In genomic region chr21:39087238-39087975, GRCh38 we compare ENCODE assay signal across 17 cellular contexts.
A peak's percentile ranks its signal among the peaks of the same experiment; 100 is the strongest.
DNase-seq lines count a peak whose midpoint lies in the region; ATAC-seq and TF ChIP-seq lines count a peak whose summit lies in the region.
"Had no signal": no experiment of that assay in that cellular context is flagged by ENCODE, and none has a peak within 500 bp of the region (broad histone marks: within the 10 kb centered on the region; RNA-seq: fewer than 3 reads in every experiment).

No MANE protein-coding gene starts in this region.

- H4K91ac ChIP-seq in IMR-90 (ENCODE audit: insufficient read depth, low read depth, low read length) (peak overlapping the region; percentile 29), mesenchymal stem cell (ENCODE audit: low read length) (no peak overlapping the region)

- no peak overlapping the region for H3K9ac ChIP-seq in IMR-90 (ENCODE audit: low read depth, low read length)
- no peak overlapping the region for H3K9ac ChIP-seq in endodermal cell (ENCODE audit: extremely low read depth, low read length, poor library complexity, severe bottlenecking)
- H3K9ac ChIP-seq in mesenchymal stem cell (ENCODE audit: low read length), result no peak overlapping the region
- peak overlapping the region; percentile 87 to 96 (median 95) for H3K9ac ChIP-seq in skeletal muscle tissue (ENCODE audit: low read depth in 1 of 3, low read length in 3 of 3)

- peak overlapping the region; percentile 52 for H2BK20ac ChIP-seq in IMR-90 (ENCODE audit: low read depth, low read length)

- no peak for TF ChIP-seq POLR2A in IMR-90 (IDR thresholded peaks at IDR 0.05; ENCODE audit: low read depth, low read length)

- peaks cover 9% of the 10 kb centered on the region for H3K9me3 Mint-ChIP-seq in endodermal cell
- H3K9me3 Mint-ChIP-seq: activated CD4-positive, alpha-beta memory T cell treated with anti-CD3 and anti-CD28 coated beads for 36 hours; activated T-helper 1 cell treated with anti-CD3 and anti-CD28 coated beads, Interleukin-12 subunit alpha, Interleukin-12 subunit beta, Interleukin-2, Interleukin-4 antibody, amounts not matched to agents 30 ng/mL and 10 ng/mL and 1 ng/mL, durations not matched to agents 14 hours and 24 hours and 36 hours had no signal

- no peak overlapping the region for H3K4me3 Mint-ChIP-seq in endodermal cell
- H3K4me3 Mint-ChIP-seq: activated CD4-positive, alpha-beta memory T cell treated with anti-CD3 and anti-CD28 coated beads for 36 hours; activated T-helper 1 cell treated with anti-CD3 and anti-CD28 coated beads, Interleukin-12 subunit alpha, Interleukin-12 subunit beta, Interleukin-2, Interleukin-4 antibody, amounts not matched to agents 30 ng/mL and 10 ng/mL and 1 ng/mL, durations not matched to agents 14 hours and 24 hours and 36 hours had no signal

- peak overlapping the region; percentile 2 to 51 for H2BK12ac ChIP-seq in mesenchymal stem cell (ENCODE audit: low read length in 2 of 2)

- H2AK5ac ChIP-seq in IMR-90 (ENCODE audit: low read depth, low read length) (peak overlapping the region; percentile 13; the same call in 1 of the 2 replicates), mesenchymal stem cell (ENCODE audit: low read length, severe bottlenecking) (no peak overlapping the region)

- H3K4me2 ChIP-seq in IMR-90 (ENCODE audit: low read depth, low read length) (no peak overlapping the region), mesenchymal stem cell (ENCODE audit: low read length, poor library complexity, severe bottlenecking) (no peak overlapping the region)

- no peak overlapping the region for H3K27ac Mint-ChIP-seq in endodermal cell
- H3K27ac Mint-ChIP-seq: activated CD4-positive, alpha-beta memory T cell treated with anti-CD3 and anti-CD28 coated beads for 36 hours; activated T-helper 1 cell treated with anti-CD3 and anti-CD28 coated beads, Interleukin-12 subunit alpha, Interleukin-12 subunit beta, Interleukin-2, Interleukin-4 antibody, amounts not matched to agents 30 ng/mL and 10 ng/mL and 1 ng/mL, durations not matched to agents 14 hours and 24 hours and 36 hours had no signal

- in situ Hi-C loops in IMR-90 (cut with MboI; ENCODE audit: low sequenced_read_pairs), result no loop called here

- TF ChIP-seq CTCF in IMR-90 (conservative IDR thresholded peaks at IDR 0.05; ENCODE audit: low read depth, low read length), result no peak
- no peak for TF ChIP-seq CTCF in endodermal cell (conservative IDR thresholded peaks at IDR 0.05)

- no peak overlapping the region for H3K23ac ChIP-seq in IMR-90 (ENCODE audit: low read depth, low read length)
- H3K23ac ChIP-seq in mesenchymal stem cell (ENCODE audit: low read length in 2 of 2), result no peak overlapping the region

- dilution Hi-C loops in IMR-90 (cut with HindIII; ENCODE audit: low sequenced_read_pairs, unreplicated experiment), result no loop called here

- WGBS in IMR-90 (ENCODE audit: extremely low coverage in 2 of 2, insufficient read length in 1 of 2), 2 experiments, result 75% methylated on average over 16 of the region's 26 CpGs; no CpG with 5 or more reads in 1 of the 2 experiments
- 87 to 91% methylated on average over 18 to 26 of the region's 26 CpGs for WGBS in endodermal cell (ENCODE audit: insufficient coverage in 1 of 2, insufficient read length in 1 of 2), 2 experiments
- 96% methylated on average over 26 of the region's 26 CpGs for WGBS in mesenchymal stem cell

- no peak overlapping the region for H3K4me3 ChIP-seq in IMR-90 (ENCODE audit: insufficient read depth, low read depth, low read length)
- no peak overlapping the region for H3K4me3 ChIP-seq in endodermal cell (ENCODE audit: low read length)
- no peak overlapping the region for H3K4me3 ChIP-seq in mesenchymal stem cell (ENCODE audit: insufficient read depth in 1 of 2, low read depth in 1 of 2, low read length in 2 of 2)
- H3K4me3 ChIP-seq in skeletal muscle tissue (ENCODE audit: low read length in 3 of 3), result peak overlapping the region; percentile 54 to 70 (median 64)
- H3K4me3 ChIP-seq: adrenal gland had no signal

- peaks cover 4% of the 10 kb centered on the region for H3K4me1 Mint-ChIP-seq in endodermal cell

- no peak overlapping the region; the same call in 1 of the 2 replicates for H3K18ac ChIP-seq in IMR-90 (ENCODE audit: low read depth, low read length)
- peak overlapping the region in 1 of 2 experiments; percentile 4 for H3K18ac ChIP-seq in mesenchymal stem cell (ENCODE audit: low read depth in 1 of 2, low read length in 2 of 2)

- no peak for DNase-seq in IMR-90
- no peak for DNase-seq in endodermal cell
- DNase-seq in mesenchymal stem cell, result no peak
- no peak for DNase-seq in NCI-H69 (lab: John Stamatoyannopoulos, UW)
- DNase-seq in SIG-M5 (lab: John Stamatoyannopoulos, UW), result no peak
- DNase-seq in stimulated activated naive CD8-positive, alpha-beta T cell treated with anti-CD3 and anti-CD28 coated beads, Interleukin-15, Interleukin-2, amounts not matched to agents 100 U/mL and 50 U/mL, for 24 hours, result no peak
- no peak for DNase-seq in SK-N-DZ (ENCODE audit: low spot score)
- DNase-seq: activated CD4-positive, alpha-beta memory T cell treated with anti-CD3 and anti-CD28 coated beads for 36 hours; adrenal gland; GDM1; GOT3; NCI-H1930; NCI-H524 treated with DMSO at 0.1 percent for 48 hours; stimulated activated CD4-positive, alpha-beta T cell treated with anti-CD3 and anti-CD28 coated beads, Interleukin-1b, Interleukin-23, amount 100 ng/mL, for 48 hours; trophoblast cell had no signal

- H3K14ac ChIP-seq in IMR-90 (replicated peaks; ENCODE audit: low read depth, low read length) (0 out of 2 replicates have a peak overlapping the region, but pooled peaks have one; percentile 1), mesenchymal stem cell (ENCODE audit: low read length in 2 of 2) (no peak overlapping the region)

- H3K36me3 Mint-ChIP-seq in endodermal cell (ENCODE audit: low read depth), result no peaks in the 10 kb centered on the region
- H3K36me3 Mint-ChIP-seq: activated CD4-positive, alpha-beta memory T cell treated with anti-CD3 and anti-CD28 coated beads for 36 hours had no signal

- peak overlapping the region; percentile 45 for H3K4ac ChIP-seq in IMR-90 (ENCODE audit: low read depth, low read length)
- peak overlapping the region in 1 of 2 experiments; percentile 40 for H3K4ac ChIP-seq in mesenchymal stem cell (ENCODE audit: low read depth in 1 of 2, low read length in 2 of 2)

- H2BK120ac ChIP-seq in IMR-90 (ENCODE audit: low read depth, low read length) (peak overlapping the region; percentile 65), mesenchymal stem cell (ENCODE audit: low read depth, low read length) (no peak overlapping the region)

- H4K8ac ChIP-seq in IMR-90 (ENCODE audit: low read depth in 2 of 2, low read length in 2 of 2) (peak overlapping the region in 1 of 2 experiments; percentile 11; a peak in 1 of 4 replicates), mesenchymal stem cell (ENCODE audit: low read length) (no peak overlapping the region)

- BruUV-seq in IMR-90 (replicated peaks; lab: Mats Ljungman, UMichigan), result no TSS peak

- H3K9me3 ChIP-seq in IMR-90 (ENCODE audit: control insufficient read depth, insufficient read depth, low read length) (no peaks in the 10 kb centered on the region), endodermal cell (ENCODE audit: control insufficient read depth, low read length) (no peaks in the 10 kb centered on the region), mesenchymal stem cell (ENCODE audit: control insufficient read depth, low read length) (no peaks in the 10 kb centered on the region), skeletal muscle tissue (ENCODE audit: control insufficient read depth in 3 of 3, low read length in 3 of 3) (no peaks in the 10 kb centered on the region)
- H3K9me3 ChIP-seq: adrenal gland had no signal

- CTCF ChIA-PET in IMR-90 (lab: Yijun Ruan, JAX), result interaction anchor here (1.5 kb wide), 1 partner anchor 10 kb away, joined by 4 read pairs; no protein-coding TSS in a partner anchor

- peaks cover 7% of the 10 kb centered on the region for H3K4me1 ChIP-seq in IMR-90 (ENCODE audit: control insufficient read depth, insufficient read depth, low read length)
- no peaks in the 10 kb centered on the region for H3K4me1 ChIP-seq in endodermal cell (ENCODE audit: control insufficient read depth, insufficient read depth, low read length)
- peaks cover 4% of the 10 kb centered on the region for H3K4me1 ChIP-seq in mesenchymal stem cell (ENCODE audit: control insufficient read depth, insufficient read depth, low read depth, low read length)
- peaks cover 29 to 54% (median 53%) of the 10 kb centered on the region in 3 donors for H3K4me1 ChIP-seq in skeletal muscle tissue (ENCODE audit: control insufficient read depth in 3 of 3, insufficient read depth in 3 of 3, low read length in 3 of 3)

- POLR2A ChIA-PET in IMR-90 (lab: Charles Lee; ENCODE audit: unreplicated experiment), result no interaction called here

- peak overlapping the region; percentile 37; the same call in 1 of the 2 replicates for H4K5ac ChIP-seq in IMR-90 (ENCODE audit: low read depth, low read length)

- H3K79me1 ChIP-seq in IMR-90 (ENCODE audit: low read depth in 1 of 2, low read length in 2 of 2) (no peaks in the 10 kb centered on the region), mesenchymal stem cell (replicated peaks; ENCODE audit: low read length, poor library complexity, severe bottlenecking) (no peaks in the 10 kb centered on the region)

- H2BK5ac ChIP-seq in IMR-90 (ENCODE audit: low read depth, low read length, poor library complexity, severe bottlenecking), result no peak overlapping the region
- no peak overlapping the region for H2BK5ac ChIP-seq in mesenchymal stem cell (ENCODE audit: low read depth, low read length, poor library complexity, severe bottlenecking)

- peak overlapping the region; percentile 65; the same call in 1 of the 3 replicates for H2BK15ac ChIP-seq in IMR-90 (ENCODE audit: low read depth, low read length)
- H2BK15ac ChIP-seq in mesenchymal stem cell (ENCODE audit: low read depth, poor library complexity, severe bottlenecking), result peak overlapping the region; percentile 40

- no peak for TF ChIP-seq RAD21 in IMR-90 (IDR thresholded peaks at IDR 0.05; ENCODE audit: low read length)

- peaks cover 9% of the 10 kb centered on the region for H3K9me1 ChIP-seq in IMR-90 (ENCODE audit: insufficient read depth, low read length)

- H2AFZ ChIP-seq in IMR-90 (replicated peaks; ENCODE audit: low read length, poor library complexity), result peak overlapping the region; percentile 70
- H2AFZ ChIP-seq in mesenchymal stem cell (ENCODE audit: low read depth, low read length), result no peak overlapping the region

- H3K36me3 ChIP-seq in IMR-90 (ENCODE audit: control insufficient read depth, insufficient read depth, low read length) (no peaks in the 10 kb centered on the region), endodermal cell (ENCODE audit: control insufficient read depth, insufficient read depth, low read length) (no peaks in the 10 kb centered on the region), mesenchymal stem cell (ENCODE audit: control insufficient read depth in 1 of 2, insufficient read depth in 2 of 2, low read depth in 1 of 2, low read length in 2 of 2) (no peaks in the 10 kb centered on the region), skeletal muscle tissue (ENCODE audit: control insufficient read depth in 3 of 3, insufficient read depth in 3 of 3, low read length in 3 of 3) (no peaks in the 10 kb centered on the region)
- H3K36me3 ChIP-seq: adrenal gland had no signal

- H3K56ac ChIP-seq in IMR-90 (ENCODE audit: extremely low read depth, insufficient read depth, low read length), result no peak overlapping the region; the same call in 1 of the 2 replicates

- peak overlapping the region; percentile 10 for H2AK9ac ChIP-seq in IMR-90 (replicated peaks; ENCODE audit: low read depth, low read length, poor library complexity)

- ATAC-seq in IMR-90 (ENCODE audit: low read depth), result no peak
- ATAC-seq in stimulated activated naive CD8-positive, alpha-beta T cell treated with anti-CD3 and anti-CD28 coated beads, Interleukin-15, Interleukin-2, amounts not matched to agents 100 U/mL and 50 U/mL, for 24 hours, result no peak

- H4K20me1 ChIP-seq in IMR-90 (ENCODE audit: insufficient read depth, low read length), result no peaks in the 10 kb centered on the region

- H3K27me3 ChIP-seq in IMR-90 (ENCODE audit: control insufficient read depth, insufficient read depth, low read length) (no peaks in the 10 kb centered on the region), endodermal cell (ENCODE audit: control insufficient read depth, insufficient read depth, low read length, poor library complexity, severe bottlenecking) (no peaks in the 10 kb centered on the region), mesenchymal stem cell (ENCODE audit: control insufficient read depth in 1 of 2, insufficient read depth in 1 of 2, low read length in 2 of 2) (peaks cover 14 to 23% of the 10 kb centered on the region in 2 experiments), skeletal muscle tissue (ENCODE audit: control insufficient read depth in 3 of 3, insufficient read depth in 3 of 3, low read length in 3 of 3) (no peaks in the 10 kb centered on the region)
- H3K27me3 ChIP-seq: adrenal gland had no signal

- H3K27ac ChIP-seq in IMR-90 (ENCODE audit: insufficient read depth, low read length), result no peak overlapping the region
- peak overlapping the region; percentile 98 for H3K27ac ChIP-seq in endodermal cell (ENCODE audit: low read depth, low read length)
- no peak overlapping the region for H3K27ac ChIP-seq in mesenchymal stem cell (ENCODE audit: low read length, poor library complexity, severe bottlenecking)
- peak overlapping the region; percentile 100 for H3K27ac ChIP-seq in skeletal muscle tissue (ENCODE audit: low read depth, low read length)

- intact Hi-C loops in IMR-90 (cut with micrococcal nuclease), result no loop called here

- H3K27me3 Mint-ChIP-seq in endodermal cell (ENCODE audit: insufficient read depth), result peaks cover 2% of the 10 kb centered on the region
- H3K27me3 Mint-ChIP-seq: activated CD4-positive, alpha-beta memory T cell treated with anti-CD3 and anti-CD28 coated beads for 36 hours had no signal

Comparison
In these comparisons a context has a peak if more than half of its experiments do, and no peak if none do; other contexts are left out.
1. H3K27ac ChIP-seq: peak in endodermal cell (single experiment) and skeletal muscle tissue (single experiment); none in IMR-90 (single experiment) and mesenchymal stem cell (single experiment).
2. H3K4me3 ChIP-seq: peak in skeletal muscle tissue (3 of 3); none in IMR-90 (single experiment), endodermal cell (single experiment) and mesenchymal stem cell (0 of 2).
3. H3K9ac ChIP-seq: peak in skeletal muscle tissue (3 of 3); none in IMR-90 (single experiment), endodermal cell (single experiment) and mesenchymal stem cell (single experiment).